In the genomic region with DNA sequence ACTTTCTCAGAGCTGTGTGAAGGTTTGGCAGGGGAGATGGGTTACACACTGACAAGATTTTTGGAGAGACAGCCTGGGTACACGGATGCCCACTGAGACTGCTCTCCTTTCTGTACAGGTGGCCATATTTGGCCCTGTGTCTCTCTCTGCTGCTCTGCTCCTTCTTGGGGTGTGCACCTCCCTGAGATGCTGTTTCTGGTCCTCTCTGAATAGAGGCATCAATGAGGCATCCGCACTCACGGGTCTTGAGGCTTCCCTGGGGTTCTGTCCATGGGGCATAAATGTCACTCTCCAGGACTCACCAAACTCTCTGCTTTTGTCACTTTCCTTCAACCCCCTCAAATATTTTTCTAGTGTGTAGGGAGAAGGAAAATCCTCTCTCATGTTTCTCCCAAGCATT, we compare ENCODE assay signal across 6 cellular contexts.
"Had no signal": no experiment of that assay in that cellular context is flagged by ENCODE, and none has a peak within 500 bp of the region (broad histone marks: within the 10 kb centered on the region; RNA-seq: fewer than 3 reads in every experiment).

No MANE protein-coding gene starts in this region.

- H3K4me3 ChIP-seq: GM23248, K562 had no signal

- H3K27ac ChIP-seq: GM23248 had no signal

- DNase-seq: GM23248, GOT3, H9, HCEC 1CT, IMR-90 had no signal

- ATAC-seq: K562 had no signal
